Comparison of ENCODE assay signal across 8 cellular contexts in genomic region chr18:62717059-62717849, GRCh38.
A peak's percentile ranks its signal among the peaks of the same experiment; 100 is the strongest.
DNase-seq lines count a peak whose midpoint lies in the region; ATAC-seq and TF ChIP-seq lines count a peak whose summit lies in the region.

No MANE protein-coding gene starts in this region.

- peak overlapping the region; percentile 85 for H3K4me3 Mint-ChIP-seq in central memory CD8-positive, alpha-beta T cell

- no peaks in the 10 kb centered on the region for H3K27me3 Mint-ChIP-seq in central memory CD8-positive, alpha-beta T cell

- H3K4me1 Mint-ChIP-seq in central memory CD8-positive, alpha-beta T cell, result peaks cover 33% of the 10 kb centered on the region

- peaks cover 10% of the 10 kb centered on the region for H3K36me3 Mint-ChIP-seq in central memory CD8-positive, alpha-beta T cell (ENCODE audit: insufficient read depth)

- H3K9me3 Mint-ChIP-seq in central memory CD8-positive, alpha-beta T cell, result no peaks in the 10 kb centered on the region

- peak; percentile 3 for ATAC-seq in central memory CD8-positive, alpha-beta T cell (replicated peaks; ENCODE audit: extremely low read depth, poor library complexity, severe bottlenecking)
- no peak for ATAC-seq in HG03460 (IDR thresholded peaks at IDR 0.05; ENCODE audit: unreplicated experiment)

- H3K4me3 ChIP-seq in GM12865 (ENCODE audit: low read depth, low read length), result peak overlapping the region; percentile 86
- H3K4me3 ChIP-seq in WI38 (ENCODE audit: low read depth, low read length), result peak overlapping the region; percentile 63

- TF ChIP-seq CTCF in GM12865 (IDR thresholded peaks at IDR 0.05; ENCODE audit: insufficient read depth, low read depth, low read length, missing control alignments), result no peak
- no peak for TF ChIP-seq CTCF in WI38 (IDR thresholded peaks at IDR 0.05; ENCODE audit: low read depth, low read length)

- DNase-seq in GM12865 (ENCODE audit: low read depth) (peak; percentile 56), NCI-H146 (lab: John Stamatoyannopoulos, UW) (peak; percentile 84), left kidney (ENCODE audit: low read depth, low spot score) (peak; percentile 66), GOT3 (lab: John Stamatoyannopoulos, UW) (no peak)
- DNase-seq in central memory CD8-positive, alpha-beta T cell (ENCODE audit: low spot score in 2 of 2), result peak; percentile 16 to 26
- peak; percentile 34 for DNase-seq in stimulated activated CD4-positive, alpha-beta T cell treated with anti-CD3 and anti-CD28 coated beads, Interleukin-4, amount 100 ng/mL, for 1 hour

- H3K27ac Mint-ChIP-seq in central memory CD8-positive, alpha-beta T cell (ENCODE audit: low read depth), result peak overlapping the region; percentile 66
